ENCODE assay signal across 1 cellular context in the genomic region with DNA sequence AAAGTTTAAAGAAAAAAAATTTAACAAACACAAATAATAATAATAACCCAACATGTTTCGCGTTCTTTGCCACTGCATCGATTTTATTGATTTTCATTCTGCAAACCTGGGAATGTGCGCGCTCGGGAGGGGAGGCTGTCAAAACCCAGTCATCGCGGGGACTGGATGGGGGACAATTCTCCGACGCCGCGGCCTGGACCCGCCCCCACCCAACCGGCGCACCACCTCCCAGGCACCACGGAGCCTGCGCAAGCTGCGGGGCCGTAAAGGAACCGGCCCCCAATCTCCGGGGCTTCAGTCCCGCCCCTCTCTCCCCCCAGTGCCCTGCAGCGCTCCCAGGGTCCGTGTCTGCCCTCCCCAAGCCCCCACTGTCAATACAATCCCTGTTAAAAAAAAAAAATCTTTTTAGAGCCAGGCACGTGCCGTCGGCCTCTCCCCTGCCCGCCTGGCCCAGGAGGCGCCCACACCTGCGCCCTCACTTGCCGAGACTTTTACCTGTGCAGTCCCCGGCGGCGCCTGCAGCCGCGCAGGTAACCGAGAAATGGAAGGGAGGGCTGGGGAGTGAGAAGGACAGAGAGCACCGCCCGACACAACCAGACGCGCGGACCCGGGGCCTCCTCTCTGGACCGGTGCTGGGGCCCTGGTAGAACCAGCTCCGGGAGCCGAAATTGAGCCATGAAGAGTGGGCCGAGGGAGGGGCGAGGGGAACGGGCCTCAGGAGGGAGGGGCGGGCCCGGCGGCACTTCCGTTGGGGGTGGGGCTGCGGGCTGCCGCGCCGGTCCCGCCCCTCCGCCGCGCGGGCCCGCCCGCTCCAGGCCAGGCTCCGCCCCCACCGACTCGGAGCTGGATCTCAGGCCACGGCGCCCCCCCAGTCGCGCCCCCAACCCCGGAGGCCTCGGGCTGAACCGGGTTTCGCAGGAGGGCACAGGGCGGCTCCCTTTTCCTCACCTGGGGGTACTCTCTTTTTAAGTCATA.
TF ChIP-seq lines count a peak whose summit lies in the region.

No MANE protein-coding gene starts in this region.

TF ChIP-seq in HEK293, 187 proteins besides CTCF, POLR2A, EP300 and RAD21 (continued from another document):
- TF ChIP-seq, protein P1, sequence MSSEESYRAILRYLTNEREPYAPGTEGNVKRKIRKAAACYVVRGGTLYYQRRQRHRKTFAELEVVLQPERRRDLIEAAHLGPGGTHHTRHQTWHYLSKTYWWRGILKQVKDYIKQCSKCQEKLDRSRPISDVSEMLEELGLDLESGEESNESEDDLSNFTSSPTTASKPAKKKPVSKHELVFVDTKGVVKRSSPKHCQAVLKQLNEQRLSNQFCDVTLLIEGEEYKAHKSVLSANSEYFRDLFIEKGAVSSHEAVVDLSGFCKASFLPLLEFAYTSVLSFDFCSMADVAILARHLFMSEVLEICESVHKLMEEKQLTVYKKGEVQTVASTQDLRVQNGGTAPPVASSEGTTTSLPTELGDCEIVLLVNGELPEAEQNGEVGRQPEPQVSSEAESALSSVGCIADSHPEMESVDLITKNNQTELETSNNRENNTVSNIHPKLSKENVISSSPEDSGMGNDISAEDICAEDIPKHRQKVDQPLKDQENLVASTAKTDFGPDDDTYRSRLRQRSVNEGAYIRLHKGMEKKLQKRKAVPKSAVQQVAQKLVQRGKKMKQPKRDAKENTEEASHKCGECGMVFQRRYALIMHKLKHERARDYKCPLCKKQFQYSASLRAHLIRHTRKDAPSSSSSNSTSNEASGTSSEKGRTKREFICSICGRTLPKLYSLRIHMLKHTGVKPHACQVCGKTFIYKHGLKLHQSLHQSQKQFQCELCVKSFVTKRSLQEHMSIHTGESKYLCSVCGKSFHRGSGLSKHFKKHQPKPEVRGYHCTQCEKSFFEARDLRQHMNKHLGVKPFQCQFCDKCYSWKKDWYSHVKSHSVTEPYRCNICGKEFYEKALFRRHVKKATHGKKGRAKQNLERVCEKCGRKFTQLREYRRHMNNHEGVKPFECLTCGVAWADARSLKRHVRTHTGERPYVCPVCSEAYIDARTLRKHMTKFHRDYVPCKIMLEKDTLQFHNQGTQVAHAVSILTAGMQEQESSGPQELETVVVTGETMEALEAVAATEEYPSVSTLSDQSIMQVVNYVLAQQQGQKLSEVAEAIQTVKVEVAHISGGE (tag by site-specific recombination; conservative IDR thresholded peaks at IDR 0.05; ENCODE audit: low read depth): 0 out of 2 replicates have a peak, but pooled peaks have one; percentile 42
- peak; percentile 51 for TF ChIP-seq KLF16 (tag by site-specific recombination; IDR thresholded peaks at IDR 0.05)
- TF ChIP-seq ZBTB17 (tag by site-specific recombination; IDR thresholded peaks at IDR 0.05): 0 out of 2 replicates have a peak, but pooled peaks have one; percentile 20
- no peak; the same call in 1 of the 2 replicates for TF ChIP-seq ZSCAN30 (tag by site-specific recombination; IDR thresholded peaks at IDR 0.05)
- TF ChIP-seq, protein P2, sequence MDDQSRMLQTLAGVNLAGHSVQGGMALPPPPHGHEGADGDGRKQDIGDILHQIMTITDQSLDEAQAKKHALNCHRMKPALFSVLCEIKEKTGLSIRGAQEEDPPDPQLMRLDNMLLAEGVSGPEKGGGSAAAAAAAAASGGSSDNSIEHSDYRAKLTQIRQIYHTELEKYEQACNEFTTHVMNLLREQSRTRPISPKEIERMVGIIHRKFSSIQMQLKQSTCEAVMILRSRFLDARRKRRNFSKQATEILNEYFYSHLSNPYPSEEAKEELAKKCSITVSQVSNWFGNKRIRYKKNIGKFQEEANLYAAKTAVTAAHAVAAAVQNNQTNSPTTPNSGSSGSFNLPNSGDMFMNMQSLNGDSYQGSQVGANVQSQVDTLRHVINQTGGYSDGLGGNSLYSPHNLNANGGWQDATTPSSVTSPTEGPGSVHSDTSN (CRISPR knock-in tag; IDR thresholded peaks at IDR 0.05): no peak
- TF ChIP-seq ZNF791 (tag by site-specific recombination; IDR thresholded peaks at IDR 0.05): no peak
- no peak for TF ChIP-seq ZNF175 (tag by site-specific recombination; IDR thresholded peaks at IDR 0.05)
- no peak for TF ChIP-seq BCL11B (tag by site-specific recombination; IDR thresholded peaks at IDR 0.05; ENCODE audit: low read depth)
- no peak for TF ChIP-seq ZNF530 (tag by site-specific recombination; IDR thresholded peaks at IDR 0.05; ENCODE audit: low read depth)
- TF ChIP-seq ZNF274 (IDR thresholded peaks at IDR 0.05; ENCODE audit: low read length): no peak
- TF ChIP-seq ZNF274 (tag by site-specific recombination; IDR thresholded peaks at IDR 0.05; ENCODE audit: borderline replicate concordance): no peak
- TF ChIP-seq GFI1B (tag by site-specific recombination; IDR thresholded peaks at IDR 0.05): no peak
- TF ChIP-seq FEZF1 (tag by site-specific recombination; IDR thresholded peaks at IDR 0.05): no peak
- TF ChIP-seq ZNF2 (tag by site-specific recombination; IDR thresholded peaks at IDR 0.05): peak; percentile 90; the same call in 1 of the 2 replicates
- TF ChIP-seq, protein P3, sequence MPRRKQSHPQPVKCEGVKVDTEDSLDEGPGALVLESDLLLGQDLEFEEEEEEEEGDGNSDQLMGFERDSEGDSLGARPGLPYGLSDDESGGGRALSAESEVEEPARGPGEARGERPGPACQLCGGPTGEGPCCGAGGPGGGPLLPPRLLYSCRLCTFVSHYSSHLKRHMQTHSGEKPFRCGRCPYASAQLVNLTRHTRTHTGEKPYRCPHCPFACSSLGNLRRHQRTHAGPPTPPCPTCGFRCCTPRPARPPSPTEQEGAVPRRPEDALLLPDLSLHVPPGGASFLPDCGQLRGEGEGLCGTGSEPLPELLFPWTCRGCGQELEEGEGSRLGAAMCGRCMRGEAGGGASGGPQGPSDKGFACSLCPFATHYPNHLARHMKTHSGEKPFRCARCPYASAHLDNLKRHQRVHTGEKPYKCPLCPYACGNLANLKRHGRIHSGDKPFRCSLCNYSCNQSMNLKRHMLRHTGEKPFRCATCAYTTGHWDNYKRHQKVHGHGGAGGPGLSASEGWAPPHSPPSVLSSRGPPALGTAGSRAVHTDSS (tag by site-specific recombination; IDR thresholded peaks at IDR 0.05): no peak
- no peak for TF ChIP-seq ZNF629 (tag by site-specific recombination; IDR thresholded peaks at IDR 0.05)
- TF ChIP-seq ZBTB48 (tag by site-specific recombination; IDR thresholded peaks at IDR 0.05): 0 out of 2 replicates have a peak, but pooled peaks have one; percentile 50
- TF ChIP-seq, protein P4, sequence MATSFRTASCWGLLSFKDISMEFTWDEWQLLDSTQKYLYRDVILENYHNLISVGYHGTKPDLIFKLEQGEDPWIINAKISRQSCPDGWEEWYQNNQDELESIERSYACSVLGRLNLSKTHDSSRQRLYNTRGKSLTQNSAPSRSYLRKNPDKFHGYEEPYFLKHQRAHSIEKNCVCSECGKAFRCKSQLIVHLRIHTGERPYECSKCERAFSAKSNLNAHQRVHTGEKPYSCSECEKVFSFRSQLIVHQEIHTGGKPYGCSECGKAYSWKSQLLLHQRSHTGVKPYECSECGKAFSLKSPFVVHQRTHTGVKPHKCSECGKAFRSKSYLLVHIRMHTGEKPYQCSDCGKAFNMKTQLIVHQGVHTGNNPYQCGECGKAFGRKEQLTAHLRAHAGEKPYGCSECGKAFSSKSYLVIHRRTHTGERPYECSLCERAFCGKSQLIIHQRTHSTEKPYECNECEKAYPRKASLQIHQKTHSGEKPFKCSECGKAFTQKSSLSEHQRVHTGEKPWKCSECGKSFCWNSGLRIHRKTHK (tag by site-specific recombination; IDR thresholded peaks at IDR 0.05): no peak
- no peak for TF ChIP-seq ZNF792 (tag by site-specific recombination; IDR thresholded peaks at IDR 0.05)
- TF ChIP-seq ZFP69B (tag by site-specific recombination; IDR thresholded peaks at IDR 0.05): no peak
- TF ChIP-seq ZNF157 (tag by site-specific recombination; IDR thresholded peaks at IDR 0.05): no peak
- TF ChIP-seq ZNF394 (tag by site-specific recombination; IDR thresholded peaks at IDR 0.05; ENCODE audit: borderline replicate concordance): no peak
- TF ChIP-seq ZNF610 (tag by site-specific recombination; IDR thresholded peaks at IDR 0.05; ENCODE audit: borderline replicate concordance): 0 out of 2 replicates have a peak, but pooled peaks have one; percentile 26
